ENCODE assay signal across 11 cellular contexts in the genomic region with DNA sequence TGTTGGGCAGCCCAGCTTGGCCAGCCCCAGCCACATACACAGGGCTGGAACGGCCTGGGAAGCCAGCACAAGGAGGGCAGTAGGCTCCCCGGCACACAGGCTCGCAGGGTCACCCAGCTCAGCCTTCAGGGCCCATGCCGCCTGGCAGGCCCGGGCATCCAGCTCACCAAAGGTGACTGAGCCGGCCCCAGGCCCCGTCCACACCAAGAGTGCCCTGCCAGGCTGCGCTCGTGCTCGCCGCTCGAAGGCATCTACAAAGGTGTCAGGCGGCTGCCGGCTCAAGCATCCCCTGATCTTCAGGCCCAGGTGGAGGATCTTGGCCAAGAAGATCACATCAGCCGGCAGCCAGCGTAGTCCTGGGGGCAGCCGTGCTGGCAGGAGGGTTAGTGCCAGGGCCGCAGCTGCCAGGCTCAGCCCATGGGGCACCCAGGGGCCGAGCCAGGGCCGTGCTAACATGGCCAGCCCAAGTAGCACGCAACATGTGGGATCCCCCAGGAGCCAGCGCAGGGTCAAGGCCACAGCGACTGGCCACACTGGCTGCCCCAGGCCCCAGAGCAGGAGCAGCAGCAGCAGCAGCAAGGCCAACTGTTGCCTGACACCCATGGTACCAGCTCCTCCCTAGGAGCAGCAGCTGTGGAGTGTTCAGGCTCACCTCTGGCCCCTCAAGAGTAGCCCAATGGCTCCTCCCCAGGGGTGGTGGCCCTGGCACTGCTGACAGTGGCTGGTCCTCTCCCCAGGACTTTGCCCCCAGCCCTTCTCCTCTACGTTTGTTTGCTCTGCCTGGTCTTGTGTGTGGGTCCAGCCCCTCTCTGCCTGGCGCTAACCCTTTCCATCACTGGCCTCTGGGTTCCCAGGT. TPM values are rescaled to one million over a fixed set of nuclear protein-coding genes. Genes with fewer than 3 reads are reported as not detected.
DNase-seq lines count a peak whose midpoint lies in the region; ATAC-seq, FAIRE-seq and TF ChIP-seq lines count a peak whose summit lies in the region.
"Had no signal": no experiment of that assay in that cellular context is flagged by ENCODE, and none has a peak within 500 bp of the region (broad histone marks: within the 10 kb centered on the region; RNA-seq: fewer than 3 reads in every experiment).

A gene with protein sequence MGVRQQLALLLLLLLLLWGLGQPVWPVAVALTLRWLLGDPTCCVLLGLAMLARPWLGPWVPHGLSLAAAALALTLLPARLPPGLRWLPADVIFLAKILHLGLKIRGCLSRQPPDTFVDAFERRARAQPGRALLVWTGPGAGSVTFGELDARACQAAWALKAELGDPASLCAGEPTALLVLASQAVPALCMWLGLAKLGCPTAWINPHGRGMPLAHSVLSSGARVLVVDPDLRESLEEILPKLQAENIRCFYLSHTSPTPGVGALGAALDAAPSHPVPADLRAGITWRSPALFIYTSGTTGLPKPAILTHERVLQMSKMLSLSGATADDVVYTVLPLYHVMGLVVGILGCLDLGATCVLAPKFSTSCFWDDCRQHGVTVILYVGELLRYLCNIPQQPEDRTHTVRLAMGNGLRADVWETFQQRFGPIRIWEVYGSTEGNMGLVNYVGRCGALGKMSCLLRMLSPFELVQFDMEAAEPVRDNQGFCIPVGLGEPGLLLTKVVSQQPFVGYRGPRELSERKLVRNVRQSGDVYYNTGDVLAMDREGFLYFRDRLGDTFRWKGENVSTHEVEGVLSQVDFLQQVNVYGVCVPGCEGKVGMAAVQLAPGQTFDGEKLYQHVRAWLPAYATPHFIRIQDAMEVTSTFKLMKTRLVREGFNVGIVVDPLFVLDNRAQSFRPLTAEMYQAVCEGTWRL (minus strand): TSS at position 640 of the 856 bp plus-strand sequence. CDS start 37 bp downstream, at position 603.

- no peak within 1 kb of the TSS for H3K4me3 Mint-ChIP-seq in activated T-helper 1 cell treated with anti-CD3 and anti-CD28 coated beads, Interleukin-12 subunit alpha, Interleukin-12 subunit beta, Interleukin-2, Interleukin-4 antibody, amounts not matched to agents 30 ng/mL and 10 ng/mL and 1 ng/mL, durations not matched to agents 14 hours and 24 hours and 36 hours

- no peak within 1 kb of the TSS for H3K4me3 ChIP-seq in cardiac muscle cell
- no peak within 1 kb of the TSS for H3K4me3 ChIP-seq in heart right ventricle
- peak within 1 kb of the TSS; percentile 68 to 82 (median 75) for H3K4me3 ChIP-seq in liver (ENCODE audit: low read depth in 1 of 3, low read length in 3 of 3)

- H3K27me3 Mint-ChIP-seq in activated T-helper 1 cell treated with anti-CD3 and anti-CD28 coated beads, Interleukin-12 subunit alpha, Interleukin-12 subunit beta, Interleukin-2, Interleukin-4 antibody, amounts not matched to agents 30 ng/mL and 10 ng/mL and 1 ng/mL, durations not matched to agents 14 hours and 24 hours and 36 hours (ENCODE audit: insufficient read depth): no peaks in the 10 kb centered on the region

- no peak for DNase-seq in cardiac muscle cell (ENCODE audit: low read depth in 1 of 2, low spot score in 1 of 2)
- DNase-seq in heart right ventricle: no peak
- no peak for DNase-seq in activated T-helper 1 cell treated with anti-CD3 and anti-CD28 coated beads, Interleukin-12 subunit alpha, Interleukin-12 subunit beta, Interleukin-2, Interleukin-4 antibody, amounts not matched to agents 30 ng/mL and 10 ng/mL and 1 ng/mL, durations not matched to agents 14 hours and 24 hours and 36 hours (ENCODE audit: low spot score)
- DNase-seq in NCI-H345 treated with DMSO at 0.1 percent for 48 hours (lab: John Stamatoyannopoulos, UW; ENCODE audit: unreplicated experiment): no peak
- DNase-seq in 8988T: no peak
- DNase-seq in H54 (ENCODE audit: insufficient read length, low spot score): no peak
- no peak for DNase-seq in NCI-H748 (lab: John Stamatoyannopoulos, UW; ENCODE audit: unreplicated experiment)
- DNase-seq: C1 segment of cervical spinal cord; NCI-H446 treated with DMSO at 0.1 percent for 48 hours; stimulated activated naive CD8-positive, alpha-beta T cell treated with anti-CD3 and anti-CD28 coated beads, Interleukin-15, Interleukin-2, amounts not matched to agents 100 U/mL and 50 U/mL, for 24 hours had no signal

- peaks cover 8% of the 10 kb centered on the region for H3K4me1 Mint-ChIP-seq in activated T-helper 1 cell treated with anti-CD3 and anti-CD28 coated beads, Interleukin-12 subunit alpha, Interleukin-12 subunit beta, Interleukin-2, Interleukin-4 antibody, amounts not matched to agents 30 ng/mL and 10 ng/mL and 1 ng/mL, durations not matched to agents 14 hours and 24 hours and 36 hours (ENCODE audit: low read depth)

- peak within 1 kb of the TSS; percentile 58 for H3K27ac Mint-ChIP-seq in activated T-helper 1 cell treated with anti-CD3 and anti-CD28 coated beads, Interleukin-12 subunit alpha, Interleukin-12 subunit beta, Interleukin-2, Interleukin-4 antibody, amounts not matched to agents 30 ng/mL and 10 ng/mL and 1 ng/mL, durations not matched to agents 14 hours and 24 hours and 36 hours

- peaks cover 20% of the 10 kb centered on the region for H3K36me3 Mint-ChIP-seq in activated T-helper 1 cell treated with anti-CD3 and anti-CD28 coated beads, Interleukin-12 subunit alpha, Interleukin-12 subunit beta, Interleukin-2, Interleukin-4 antibody, amounts not matched to agents 30 ng/mL and 10 ng/mL and 1 ng/mL, durations not matched to agents 14 hours and 24 hours and 36 hours (ENCODE audit: low read depth)

- H3K27me3 ChIP-seq in cardiac muscle cell: no peaks in the 10 kb centered on the region
- no peaks in the 10 kb centered on the region for H3K27me3 ChIP-seq in heart right ventricle
- no peaks in the 10 kb centered on the region for H3K27me3 ChIP-seq in liver (ENCODE audit: control insufficient read depth in 4 of 4, insufficient read depth in 4 of 4, low read length in 3 of 4)

- H3K36me3 ChIP-seq in cardiac muscle cell (peaks cover 5% of the 10 kb centered on the region), heart right ventricle (peaks cover 0 to 22% (median 8%) of the 10 kb centered on the region in 9 donors), liver (ENCODE audit: control insufficient read depth in 4 of 4, insufficient read depth in 3 of 4, low read depth in 1 of 4, low read length in 3 of 4) (peaks cover 0 to 5% (median 2%) of the 10 kb centered on the region in 4 donors)

- peaks cover 11% of the 10 kb centered on the region for H3K9me3 Mint-ChIP-seq in activated T-helper 1 cell treated with anti-CD3 and anti-CD28 coated beads, Interleukin-12 subunit alpha, Interleukin-12 subunit beta, Interleukin-2, Interleukin-4 antibody, amounts not matched to agents 30 ng/mL and 10 ng/mL and 1 ng/mL, durations not matched to agents 14 hours and 24 hours and 36 hours

- no peak within 1 kb of the TSS for H3K27ac ChIP-seq in cardiac muscle cell
- no peak within 1 kb of the TSS for H3K27ac ChIP-seq in heart right ventricle
- H3K27ac ChIP-seq in liver (ENCODE audit: low read depth in 1 of 2, low read length in 2 of 2): peak within 1 kb of the TSS; percentile 80 to 86

- TF ChIP-seq RAD21 in liver (IDR thresholded peaks at IDR 0.05): peak in 1 of 2 donors; percentile 54

- TF ChIP-seq POLR2A in H54 (IDR thresholded peaks at IDR 0.05; ENCODE audit: low read depth, low read length): no peak

- H3K9me3 ChIP-seq in cardiac muscle cell (ENCODE audit: low read depth): no peaks in the 10 kb centered on the region
- peaks cover 0 to 10% (median 0%) of the 10 kb centered on the region in 11 donors for H3K9me3 ChIP-seq in heart right ventricle
- H3K9me3 ChIP-seq in liver (ENCODE audit: control insufficient read depth in 4 of 4, low read length in 3 of 4): no peaks in the 10 kb centered on the region

- no peak for ATAC-seq in heart right ventricle
- ATAC-seq: stimulated activated naive CD8-positive, alpha-beta T cell treated with anti-CD3 and anti-CD28 coated beads, Interleukin-15, Interleukin-2, amounts not matched to agents 100 U/mL and 50 U/mL, for 24 hours had no signal

- WGBS in heart right ventricle, 2 donors: 89 to 90% methylated on average over 25 of the region's 25 CpGs
- 35% methylated on average over 25 of the region's 25 CpGs for WGBS in liver

- FAIRE-seq in H54 (lab: Jason Lieb, UNC): no peak

- TF ChIP-seq CTCF in cardiac muscle cell (IDR thresholded peaks at IDR 0.05; ENCODE audit: low read depth, low read length) (no peak), heart right ventricle (IDR thresholded peaks at IDR 0.05) (no peak), liver (IDR thresholded peaks at IDR 0.05; ENCODE audit: low read depth, low read length, missing input control) (no peak)

- intact Hi-C loops in heart right ventricle (cut with DNase I): no loop called here
- intact Hi-C loops in activated T-helper 1 cell treated with anti-CD3 and anti-CD28 coated beads, Interleukin-12 subunit alpha, Interleukin-12 subunit beta, Interleukin-2, Interleukin-4 antibody, amounts not matched to agents 30 ng/mL and 10 ng/mL and 1 ng/mL, durations not matched to agents 14 hours and 24 hours and 36 hours (cut with micrococcal nuclease): no loop called here

- peak within 1 kb of the TSS; percentile 67 to 73 for H3K9ac ChIP-seq in liver (ENCODE audit: low read depth in 1 of 2, low read length in 2 of 2)

- H3K4me1 ChIP-seq in cardiac muscle cell (ENCODE audit: low read depth) (no peaks in the 10 kb centered on the region), heart right ventricle (peaks cover 3 to 30% (median 19%) of the 10 kb centered on the region in 9 donors), liver (ENCODE audit: control insufficient read depth in 4 of 4, insufficient read depth in 4 of 4, low read length in 3 of 4) (peaks cover 19 to 78% (median 54%) of the 10 kb centered on the region in 4 donors)

TF ChIP-seq in liver, 16 proteins besides CTCF, POLR2A, EP300 and RAD21 (continues in another document):
- TF ChIP-seq YY1 (IDR thresholded peaks at IDR 0.05) (peak; percentile 86), EGR1 (IDR thresholded peaks at IDR 0.05; ENCODE audit: low read depth in 2 of 2) (no peak), HNF4A (conservative IDR thresholded peaks at IDR 0.05) (peak; percentile 94 to 97), TAF1 (conservative IDR thresholded peaks at IDR 0.05) (peak; percentile 96), NR2F2 (IDR thresholded peaks at IDR 0.05) (peak; percentile 54)

RNA-seq across cellular contexts. Expression of the gene that starts here (rescaled TPM):
- total RNA-seq in cardiac muscle cell (17.7 and 23.9 TPM in 2 replicates), heart right ventricle (1 to 10 TPM; 2.2 to 4.9 (median 3.9) TPM), liver (100 to 1,000 TPM in 1 of 2 donors, 10 to 100 TPM in 1; 31.9 to 395 TPM)
- polyA plus RNA-seq in cardiac muscle cell (22.5 and 22.8 TPM in 2 replicates), heart right ventricle (1 to 10 TPM; 7.4 to 7.9 TPM), liver (100 to 1,000 TPM; 316 to 326 TPM)
- 23.3 and 24.7 TPM in 2 replicates for total RNA-seq in activated T-helper 1 cell treated with anti-CD3 and anti-CD28 coated beads, Interleukin-12 subunit alpha, Interleukin-12 subunit beta, Interleukin-2, Interleukin-4 antibody, amounts not matched to agents 30 ng/mL and 10 ng/mL and 1 ng/mL, durations not matched to agents 14 hours and 24 hours and 36 hours

Comparison
In these comparisons a context has a peak if more than half of its experiments do, and no peak if none do; other contexts are left out.
1. RNA of the gene that starts here (polyA plus RNA-seq): 316 to 326 TPM in liver; 22.5 to 22.8 TPM in cardiac muscle cell and 7.4 to 7.9 TPM in heart right ventricle; every median in the first group is over 10 times any median in the second.
2. H3K27ac ChIP-seq: peak in liver (2 of 2); none in cardiac muscle cell (single experiment) and heart right ventricle (0 of 10).
3. H3K4me3 ChIP-seq: peak in liver (3 of 3); none in cardiac muscle cell (single experiment) and heart right ventricle (0 of 10).